Comparison of ENCODE assay signal across 8 cellular contexts in genomic region chr12:27780612-27781408, GRCh38. TPM values are rescaled to one million over a fixed set of nuclear protein-coding genes. Genes with fewer than 3 reads are reported as not detected.
DNase-seq lines count a peak whose midpoint lies in the region; ATAC-seq, FAIRE-seq and TF ChIP-seq lines count a peak whose summit lies in the region.

No MANE protein-coding gene starts in this region.

- H3K27ac ChIP-seq in SK-N-MC: no peak overlapping the region

- no peak for TF ChIP-seq CTCF in bronchial epithelial cell (IDR thresholded peaks at IDR 0.05; ENCODE audit: insufficient read depth, low read length, severe bottlenecking)

- H3K27me3 ChIP-seq in bronchial epithelial cell (ENCODE audit: control insufficient read depth, insufficient read depth, low read length): no peaks in the 10 kb centered on the region

- no peaks in the 10 kb centered on the region for H3K9me3 ChIP-seq in SK-N-MC (ENCODE audit: low read depth, low read length)

- H3K36me3 ChIP-seq in SK-N-MC (ENCODE audit: insufficient read depth, low read length) (peaks cover 7% of the 10 kb centered on the region; the same call in 1 of the 2 replicates), bronchial epithelial cell (ENCODE audit: control insufficient read depth, insufficient read depth, low read length) (peaks cover 1% of the 10 kb centered on the region)

- peak; percentile 29 for ATAC-seq in GM19467 (IDR thresholded peaks at IDR 0.05; ENCODE audit: unreplicated experiment)
- peak; percentile 19 for ATAC-seq in HG03565 (IDR thresholded peaks at IDR 0.05; ENCODE audit: unreplicated experiment)
- ATAC-seq in left lobe of liver: peak; percentile 62

- FAIRE-seq in bronchial epithelial cell (lab: Jason Lieb, UNC): no peak

- H3K4me3 ChIP-seq in SK-N-MC (peak overlapping the region; percentile 90), bronchial epithelial cell (ENCODE audit: low read depth, low read length) (peak overlapping the region; percentile 57)

- DNase-seq in DMS79 (lab: John Stamatoyannopoulos, UW) (peak; percentile 51), SK-N-MC (ENCODE audit: low read depth, low spot score) (no peak), bronchial epithelial cell (ENCODE audit: low read depth) (peak; percentile 57), left lobe of liver (ENCODE audit: low spot score) (no peak), NCI-H187 (lab: John Stamatoyannopoulos, UW) (no peak)
- DNase-seq in stimulated activated naive CD4-positive, alpha-beta T cell treated with Interleukin-2 at 50 U/mL for 16 hours (lab: John Stamatoyannopoulos, UW): peak; percentile 31

- H3K9ac ChIP-seq in SK-N-MC (ENCODE audit: insufficient read length): peak overlapping the region; percentile 85

RNA-seq across cellular contexts. Expression of gene MANSC4, which starts 0.8 kb away (rescaled TPM):
- total RNA-seq in bronchial epithelial cell (not detected in 2 replicates), left lobe of liver (not detected)

RNA-seq across cellular contexts. Expression of gene KLHL42, which starts 0.8 kb away (rescaled TPM):
- total RNA-seq in bronchial epithelial cell (21.3 and 22.7 TPM in 2 replicates), left lobe of liver (12.2 TPM)

Comparison
In these comparisons a context has a peak if more than half of its experiments do, and no peak if none do; other contexts are left out.
1. DNase-seq: peak in DMS79 (single experiment), bronchial epithelial cell (single experiment) and stimulated activated naive CD4-positive, alpha-beta T cell treated with Interleukin-2 at 50 U/mL for 16 hours (single experiment); none in SK-N-MC (single experiment), left lobe of liver (single experiment) and NCI-H187 (0 of 2).
2. Peak in every context shown above with its lines, with median percentiles within 50 percentile points of each other: ATAC-seq.